ENCODE assay signal across 2 cellular contexts in the genomic region with DNA sequence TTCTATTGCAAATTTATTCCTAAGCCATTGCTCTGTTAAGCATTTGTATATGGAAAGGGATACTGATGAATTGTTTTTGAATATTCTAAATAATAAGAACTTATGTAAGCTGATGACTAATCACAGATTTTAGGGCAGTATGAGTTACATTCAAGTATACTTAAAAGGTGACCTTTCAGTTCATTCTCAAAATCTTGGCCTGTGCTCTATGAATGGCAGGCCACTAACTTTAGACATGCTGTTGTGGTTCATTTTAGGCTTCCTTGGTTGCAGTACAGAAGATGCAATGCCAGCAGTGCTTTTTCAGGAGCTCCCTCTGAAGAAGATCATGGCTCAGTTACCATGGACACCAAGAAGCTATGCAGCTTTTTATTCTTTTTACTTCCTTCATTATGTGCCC.
TF ChIP-seq lines count a peak whose summit lies in the region.

No MANE protein-coding gene starts in this region.

TF ChIP-seq in SK-N-SH, 30 proteins besides CTCF, POLR2A, EP300 and RAD21 (continued from another document):
- TF ChIP-seq ZBTB33 (IDR thresholded peaks at IDR 0.05; ENCODE audit: borderline replicate concordance, low read depth) (no peak), JUND (IDR thresholded peaks at IDR 0.05) (no peak), RFX5 (IDR thresholded peaks at IDR 0.05; ENCODE audit: low read length) (no peak), MXI1 (IDR thresholded peaks at IDR 0.05; ENCODE audit: low read depth, low read length) (no peak), NFIC (IDR thresholded peaks at IDR 0.05; ENCODE audit: borderline replicate concordance) (no peak), POLR2AphosphoS5 (IDR thresholded peaks at IDR 0.05; ENCODE audit: low read depth, low read length) (no peak), MEF2A (IDR thresholded peaks at IDR 0.05; ENCODE audit: borderline replicate concordance, low read depth) (no peak), GATA2 (CRISPR knock-in tag; IDR thresholded peaks at IDR 0.05) (no peak), TCF12 (IDR thresholded peaks at IDR 0.05) (no peak)
- TF ChIP-seq, protein P1, sequence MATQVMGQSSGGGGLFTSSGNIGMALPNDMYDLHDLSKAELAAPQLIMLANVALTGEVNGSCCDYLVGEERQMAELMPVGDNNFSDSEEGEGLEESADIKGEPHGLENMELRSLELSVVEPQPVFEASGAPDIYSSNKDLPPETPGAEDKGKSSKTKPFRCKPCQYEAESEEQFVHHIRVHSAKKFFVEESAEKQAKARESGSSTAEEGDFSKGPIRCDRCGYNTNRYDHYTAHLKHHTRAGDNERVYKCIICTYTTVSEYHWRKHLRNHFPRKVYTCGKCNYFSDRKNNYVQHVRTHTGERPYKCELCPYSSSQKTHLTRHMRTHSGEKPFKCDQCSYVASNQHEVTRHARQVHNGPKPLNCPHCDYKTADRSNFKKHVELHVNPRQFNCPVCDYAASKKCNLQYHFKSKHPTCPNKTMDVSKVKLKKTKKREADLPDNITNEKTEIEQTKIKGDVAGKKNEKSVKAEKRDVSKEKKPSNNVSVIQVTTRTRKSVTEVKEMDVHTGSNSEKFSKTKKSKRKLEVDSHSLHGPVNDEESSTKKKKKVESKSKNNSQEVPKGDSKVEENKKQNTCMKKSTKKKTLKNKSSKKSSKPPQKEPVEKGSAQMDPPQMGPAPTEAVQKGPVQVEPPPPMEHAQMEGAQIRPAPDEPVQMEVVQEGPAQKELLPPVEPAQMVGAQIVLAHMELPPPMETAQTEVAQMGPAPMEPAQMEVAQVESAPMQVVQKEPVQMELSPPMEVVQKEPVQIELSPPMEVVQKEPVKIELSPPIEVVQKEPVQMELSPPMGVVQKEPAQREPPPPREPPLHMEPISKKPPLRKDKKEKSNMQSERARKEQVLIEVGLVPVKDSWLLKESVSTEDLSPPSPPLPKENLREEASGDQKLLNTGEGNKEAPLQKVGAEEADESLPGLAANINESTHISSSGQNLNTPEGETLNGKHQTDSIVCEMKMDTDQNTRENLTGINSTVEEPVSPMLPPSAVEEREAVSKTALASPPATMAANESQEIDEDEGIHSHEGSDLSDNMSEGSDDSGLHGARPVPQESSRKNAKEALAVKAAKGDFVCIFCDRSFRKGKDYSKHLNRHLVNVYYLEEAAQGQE (IDR thresholded peaks at IDR 0.05; ENCODE audit: low read depth, low read length) = no peak

TF ChIP-seq in SK-N-SH treated with all-trans-retinoic acid at 6 μM for 48 hours, 23 proteins besides CTCF, POLR2A, EP300 and RAD21 (continued from another document):
- TF ChIP-seq TSHZ2 (CRISPR knock-in tag; IDR thresholded peaks at IDR 0.05) (no peak), ZNF70 (CRISPR knock-in tag; IDR thresholded peaks at IDR 0.05) (no peak), CSRNP3 (CRISPR knock-in tag; IDR thresholded peaks at IDR 0.05) (no peak), TOX (CRISPR knock-in tag; IDR thresholded peaks at IDR 0.05; ENCODE audit: borderline replicate concordance) (no peak), TCF4 (CRISPR knock-in tag; IDR thresholded peaks at IDR 0.05; ENCODE audit: borderline replicate concordance) (no peak), ZC3H10 (CRISPR knock-in tag; IDR thresholded peaks at IDR 0.05) (no peak), GLIS3 (CRISPR knock-in tag; IDR thresholded peaks at IDR 0.05) (no peak), ZNF8 (CRISPR knock-in tag; IDR thresholded peaks at IDR 0.05) (no peak), ESRRG (CRISPR knock-in tag; IDR thresholded peaks at IDR 0.05) (no peak), BACH2 (CRISPR knock-in tag; IDR thresholded peaks at IDR 0.05; ENCODE audit: borderline replicate concordance) (no peak), ZFP30 (CRISPR knock-in tag; IDR thresholded peaks at IDR 0.05) (no peak)
TF ChIP-seq in SK-N-SH treated with all-trans-retinoic acid at 6 μM for 48 hours: peak in this region for 0.
